In genomic region chr20:37989601-37990001, GRCh38 we compare ENCODE assay signal across 10 cellular contexts. TPM values are rescaled to one million over a fixed set of nuclear protein-coding genes. Genes with fewer than 3 reads are reported as not detected.
DNase-seq lines count a peak whose midpoint lies in the region; TF ChIP-seq lines count a peak whose summit lies in the region.
"Had no signal": no experiment of that assay in that cellular context is flagged by ENCODE, and none has a peak within 500 bp of the region (broad histone marks: within the 10 kb centered on the region; RNA-seq: fewer than 3 reads in every experiment).

No MANE protein-coding gene starts in this region.

- peaks cover 2% of the 10 kb centered on the region for H3K27me3 Mint-ChIP-seq in glutamatergic neuron (ENCODE audit: unreplicated experiment)

- no peaks in the 10 kb centered on the region for H4K20me1 ChIP-seq in smooth muscle cell (ENCODE audit: low read depth)

- peak overlapping the region; percentile 64 for H3K4me2 ChIP-seq in smooth muscle cell
- H3K4me2 ChIP-seq: KMS-11 had no signal

- H3K9ac ChIP-seq in smooth muscle cell (ENCODE audit: low read depth), result peak overlapping the region; percentile 81
- H3K9ac ChIP-seq: KMS-11 had no signal

- no peaks in the 10 kb centered on the region for H3K9me3 Mint-ChIP-seq in glutamatergic neuron (ENCODE audit: unreplicated experiment)

- 55% methylated on average over 5 of the region's 5 CpGs for WGBS in smooth muscle cell (ENCODE audit: low lambda C conversion rate)

- H3K27me3 ChIP-seq in WERI-Rb-1 (ENCODE audit: insufficient read depth, low read depth, severe bottlenecking) (no peaks in the 10 kb centered on the region), smooth muscle cell (ENCODE audit: low read depth) (no peaks in the 10 kb centered on the region)

- H3K36me3 ChIP-seq in WERI-Rb-1 (peaks cover 45% of the 10 kb centered on the region), smooth muscle cell (ENCODE audit: low read depth) (no peaks in the 10 kb centered on the region)

- no peaks in the 10 kb centered on the region for H3K79me2 ChIP-seq in smooth muscle cell (ENCODE audit: low read depth)

- DNase-seq in NCI-H82 (lab: John Stamatoyannopoulos, UW) (peak; percentile 47), NCI-H82 treated with DMSO at 0.1 percent for 48 hours (lab: John Stamatoyannopoulos, UW; ENCODE audit: unreplicated experiment) (no peak), WERI-Rb-1 (no peak), glutamatergic neuron (no peak), smooth muscle cell (lab: John Stamatoyannopoulos, UW; ENCODE audit: unreplicated experiment) (no peak), UCSD-AML1 (lab: John Stamatoyannopoulos, UW; ENCODE audit: unreplicated experiment) (no peak), NCI-H1092 (lab: John Stamatoyannopoulos, UW) (no peak), GOT3 (lab: John Stamatoyannopoulos, UW) (no peak)
- DNase-seq: activated gamma-delta T cell treated with Interleukin-2 at 50 U/mL for 16 hours had no signal

- no peak overlapping the region for H2AFZ ChIP-seq in smooth muscle cell (ENCODE audit: low read depth)

- no peak for TF ChIP-seq CTCF in WERI-Rb-1 (IDR thresholded peaks at IDR 0.05; ENCODE audit: low read depth, low read length)
- TF ChIP-seq CTCF in glutamatergic neuron (IDR thresholded peaks at IDR 0.05; ENCODE audit: partially characterized antibody, unreplicated experiment), result no peak
- TF ChIP-seq CTCF in smooth muscle cell (IDR thresholded peaks at IDR 0.05; ENCODE audit: borderline replicate concordance, insufficient read depth, poor library complexity, severe bottlenecking), result no peak

- H3K4me3 Mint-ChIP-seq in glutamatergic neuron (ENCODE audit: unreplicated experiment), result peak overlapping the region; percentile 18

- H3F3A ChIP-seq in smooth muscle cell (ENCODE audit: low read depth), result peaks cover 13% of the 10 kb centered on the region

- no peak overlapping the region for H3K4me3 ChIP-seq in WERI-Rb-1 (ENCODE audit: low read depth, low read length)
- H3K4me3 ChIP-seq in smooth muscle cell, result no peak overlapping the region

- no peaks in the 10 kb centered on the region for H3K36me3 Mint-ChIP-seq in glutamatergic neuron (ENCODE audit: unreplicated experiment)

- no peak overlapping the region for H3K27ac Mint-ChIP-seq in glutamatergic neuron (ENCODE audit: unreplicated experiment)

- no peaks in the 10 kb centered on the region for H3K9me3 ChIP-seq in WERI-Rb-1 (ENCODE audit: severe bottlenecking)
- no peaks in the 10 kb centered on the region for H3K9me3 ChIP-seq in smooth muscle cell (replicated peaks; ENCODE audit: low read depth)

- peaks cover 15% of the 10 kb centered on the region for H3K4me1 ChIP-seq in smooth muscle cell (ENCODE audit: low read depth)

- H3K4me1 Mint-ChIP-seq in glutamatergic neuron (ENCODE audit: low read depth, unreplicated experiment), result peaks cover 57% of the 10 kb centered on the region

- H3K27ac ChIP-seq in WERI-Rb-1 (peak overlapping the region; percentile 71), smooth muscle cell (ENCODE audit: low read depth) (peak overlapping the region; percentile 91)
- H3K27ac ChIP-seq: KMS-11 had no signal

RNA-seq across cellular contexts. Expression of gene TTI1, which starts 43.7 kb away (rescaled TPM):
- 22.9 TPM for total RNA-seq in glutamatergic neuron (ENCODE audit: unreplicated experiment)
- 17.0 and 20.4 TPM in 2 replicates for total RNA-seq in smooth muscle cell
- polyA plus RNA-seq in smooth muscle cell, result 14.2 and 20.0 TPM in 2 replicates

RNA-seq across cellular contexts. Expression of gene RPRD1B, which starts 43.9 kb away (rescaled TPM):
- total RNA-seq in glutamatergic neuron (ENCODE audit: unreplicated experiment) (29.2 TPM), smooth muscle cell (40.2 and 59.1 TPM in 2 replicates)
- 13.5 and 19.6 TPM in 2 replicates for polyA plus RNA-seq in smooth muscle cell
